In the genomic region with DNA sequence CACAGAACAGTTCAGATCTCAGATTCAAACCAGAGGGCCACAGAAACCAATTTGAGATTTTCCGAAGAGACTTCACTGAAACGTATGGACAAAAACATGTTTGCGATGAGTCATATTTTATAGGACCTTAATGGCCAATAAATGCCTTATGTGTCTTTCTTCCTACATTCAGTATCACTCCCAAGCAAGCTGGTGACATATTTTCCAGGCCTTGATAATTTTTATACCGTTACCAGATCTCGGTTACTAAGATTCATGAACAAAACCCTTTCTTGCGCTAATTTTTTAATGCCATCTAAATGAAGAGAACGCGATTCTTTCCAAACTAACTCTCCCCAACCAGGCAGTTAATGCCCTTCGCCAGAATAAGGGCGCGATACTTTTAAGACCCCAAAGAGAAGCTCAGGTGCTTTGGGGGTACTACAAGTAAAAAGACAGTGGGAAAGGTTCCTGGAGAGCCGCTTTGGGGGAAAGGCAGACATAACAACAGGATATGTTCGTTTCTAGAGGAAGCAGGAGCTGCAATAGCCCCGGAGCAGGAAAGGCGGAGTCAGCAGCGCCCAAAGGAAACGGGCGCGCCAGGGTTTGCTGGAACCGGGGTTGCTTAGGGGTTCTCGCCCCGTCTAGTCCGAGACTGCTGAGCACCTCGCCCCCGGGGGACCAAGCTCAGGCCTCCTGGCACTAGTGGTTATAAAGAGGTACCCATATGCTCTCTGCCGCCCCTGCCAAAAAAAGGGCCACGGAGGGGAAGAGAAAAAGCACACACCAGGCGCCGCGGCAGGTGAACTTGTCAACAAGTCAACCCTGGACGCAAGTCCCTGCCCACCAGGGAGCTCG, we compare ENCODE assay signal across 7 cellular contexts. TPM values are rescaled to one million over a fixed set of nuclear protein-coding genes. Genes with fewer than 3 reads are reported as not detected.
DNase-seq lines count a peak whose midpoint lies in the region; ATAC-seq and TF ChIP-seq lines count a peak whose summit lies in the region.

No MANE protein-coding gene starts in this region.

- H3K4me1 Mint-ChIP-seq in activated naive CD8-positive, alpha-beta T cell treated with anti-CD3 and anti-CD28 coated beads, Interleukin-2, amount 50 U/mL, for 24 hours: peaks cover 7% of the 10 kb centered on the region

- H3K9me3 ChIP-seq in heart left ventricle (no peaks in the 10 kb centered on the region), ovary (peaks cover 0 to 3% of the 10 kb centered on the region in 2 donors)

- DNase-seq in GM10248 (ENCODE audit: extremely low spot score) (peak; percentile 15), NCI-H345 treated with DMSO at 0.1 percent for 48 hours (lab: John Stamatoyannopoulos, UW; ENCODE audit: unreplicated experiment) (peak; percentile 55), heart left ventricle (peak; percentile 70 to 79 (median 75)), ovary (peak in 3 of 5 donors; percentile 13 to 32 (median 16)), GOT3 (lab: John Stamatoyannopoulos, UW) (no peak)
- DNase-seq in activated naive CD8-positive, alpha-beta T cell treated with anti-CD3 and anti-CD28 coated beads, Interleukin-2, amount 50 U/mL, for 24 hours: peak; percentile 17

- peaks cover 0 to 23% (median 4%) of the 10 kb centered on the region in 12 donors for H3K4me1 ChIP-seq in heart left ventricle
- no peaks in the 10 kb centered on the region for H3K4me1 ChIP-seq in ovary (ENCODE audit: insufficient read depth)

- TF ChIP-seq CTCF in GM10248 (IDR thresholded peaks at IDR 0.05; ENCODE audit: control extremely low read depth, extremely low read depth, low read depth, missing control alignments): no peak
- peak in 1 of 12 donors; percentile 14 for TF ChIP-seq CTCF in heart left ventricle (IDR thresholded peaks at IDR 0.05)
- no peak for TF ChIP-seq CTCF in ovary (IDR thresholded peaks at IDR 0.05)

- TF ChIP-seq POLR2A in heart left ventricle (IDR thresholded peaks at IDR 0.05): no peak
- no peak for TF ChIP-seq POLR2A in ovary (IDR thresholded peaks at IDR 0.05)

- WGBS in heart left ventricle, 4 donors: 5 to 7% (median 5%) methylated on average over 32 of the region's 32 CpGs
- WGBS in ovary, 3 donors: 11 to 16% (median 15%) methylated on average over 31 to 32 of the region's 32 CpGs

- no peak overlapping the region for H3K27ac Mint-ChIP-seq in activated naive CD8-positive, alpha-beta T cell treated with anti-CD3 and anti-CD28 coated beads, Interleukin-2, amount 50 U/mL, for 24 hours

- TF ChIP-seq EP300 in ovary (IDR thresholded peaks at IDR 0.05): no peak

- H3K4me3 Mint-ChIP-seq in activated naive CD8-positive, alpha-beta T cell treated with anti-CD3 and anti-CD28 coated beads, Interleukin-2, amount 50 U/mL, for 24 hours: peak overlapping the region; percentile 72

- H3K36me3 Mint-ChIP-seq in activated naive CD8-positive, alpha-beta T cell treated with anti-CD3 and anti-CD28 coated beads, Interleukin-2, amount 50 U/mL, for 24 hours (ENCODE audit: low read depth): no peaks in the 10 kb centered on the region

- H3K27me3 ChIP-seq in heart left ventricle: peaks cover 0 to 14% (median 0%) of the 10 kb centered on the region in 9 donors
- H3K27me3 ChIP-seq in ovary: no peaks in the 10 kb centered on the region

- ATAC-seq in HG02642 (IDR thresholded peaks at IDR 0.05; ENCODE audit: poor library complexity, unreplicated experiment): peak; percentile 24
- ATAC-seq in activated naive CD8-positive, alpha-beta T cell treated with anti-CD3 and anti-CD28 coated beads, Interleukin-2, amount 50 U/mL, for 24 hours: no peak
- ATAC-seq in heart left ventricle: peak; percentile 42 to 81 (median 64)

- H3K4me3 ChIP-seq in heart left ventricle (peak overlapping the region; percentile 72 to 99 (median 86)), ovary (peak overlapping the region; percentile 43)

- intact Hi-C loops in heart left ventricle (cut with DNase I): loop anchor here in 1 of 10 donors (1.0 kb wide), 1 partner anchor 23 kb away; no protein-coding TSS in a partner anchor
- intact Hi-C loops in ovary (cut with DNase I): no loop called here

- CTCF ChIA-PET in GM10248 (lab: Yijun Ruan, JAX): interaction anchor here (0.7 to 1.0 kb wide), 2 partner anchors 9 to 35 kb away, joined by 3 read pairs; no protein-coding TSS in a partner anchor

- no peaks in the 10 kb centered on the region for H3K9me3 Mint-ChIP-seq in activated naive CD8-positive, alpha-beta T cell treated with anti-CD3 and anti-CD28 coated beads, Interleukin-2, amount 50 U/mL, for 24 hours

- H3K27me3 Mint-ChIP-seq in activated naive CD8-positive, alpha-beta T cell treated with anti-CD3 and anti-CD28 coated beads, Interleukin-2, amount 50 U/mL, for 24 hours: peaks cover 55% of the 10 kb centered on the region

- POLR2A ChIA-PET in GM10248 (lab: Yijun Ruan, JAX): no interaction called here

- H3K36me3 ChIP-seq in heart left ventricle (no peaks in the 10 kb centered on the region), ovary (no peaks in the 10 kb centered on the region)

- H3K27ac ChIP-seq in heart left ventricle: peak overlapping the region; percentile 87 to 99 (median 96)
- no peak overlapping the region for H3K27ac ChIP-seq in ovary

RNA-seq across cellular contexts. Expression of a gene that starts 0.9 kb away (rescaled TPM):
- total RNA-seq in heart left ventricle (10 to 100 TPM; 37.5 to 74.4 (median 58.7) TPM), ovary (10 to 100 TPM in 1 of 7 donors, 1 to 10 TPM in 6; 2.1 to 19.4 (median 4.7) TPM)
- polyA plus RNA-seq in heart left ventricle (10 to 100 TPM; 23.8 to 28.8 TPM), ovary (10 to 100 TPM in 1 of 2 donors, 1 to 10 TPM in 1; 4.0 to 12.9 TPM)

Comparison
In these comparisons a context has a peak if more than half of its experiments do, and no peak if none do; other contexts are left out.
1. H3K27ac ChIP-seq: peak in heart left ventricle (12 of 12); none in ovary (0 of 2).